In the genomic region with DNA sequence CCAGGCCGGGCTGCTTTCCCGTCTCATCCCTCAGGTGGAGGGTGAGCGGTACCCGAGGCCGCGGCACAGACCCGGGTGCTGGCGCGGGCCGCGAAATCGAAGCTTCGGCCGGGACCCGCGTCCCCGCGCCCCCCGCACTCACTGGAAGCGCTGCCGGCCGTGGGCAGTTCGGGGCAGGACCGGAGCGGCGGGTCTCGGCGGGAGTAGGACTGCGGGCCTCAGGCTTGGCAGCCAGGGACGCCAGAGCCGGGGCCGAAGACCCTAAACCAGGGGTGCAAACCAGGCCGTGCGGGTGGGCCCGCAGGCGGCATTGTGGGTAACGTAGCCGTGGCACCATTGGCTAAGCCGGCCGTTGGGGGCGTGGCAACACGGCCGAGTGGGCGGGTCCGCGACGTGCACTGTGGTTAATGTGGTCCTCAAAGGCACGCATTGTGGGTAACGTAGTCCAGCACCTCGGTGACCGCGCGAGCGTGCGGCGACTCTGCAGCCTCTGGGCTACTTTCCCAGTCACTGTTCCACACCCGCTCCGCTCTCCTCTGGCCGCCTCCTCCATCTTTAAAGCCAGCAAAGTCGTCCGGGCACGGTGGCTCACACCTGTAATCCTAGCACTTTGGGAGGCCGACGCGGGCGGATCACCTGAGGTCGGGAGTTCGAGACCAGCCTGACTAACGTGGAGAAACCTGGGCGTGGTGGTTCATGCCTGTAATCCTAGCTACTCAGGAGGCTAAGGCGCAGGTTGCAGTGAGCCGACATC, we compare ENCODE assay signal across 8 cellular contexts.
DNase-seq lines count a peak whose midpoint lies in the region; ATAC-seq lines count a peak whose summit lies in the region.

TSS of gene ZNF500 (minus strand) at position 288 of the 754 bp plus-strand sequence. CDS start 1,184 bp downstream, outside the sequence.

- DNase-seq in NCI-H2171 (lab: John Stamatoyannopoulos, UW) = peak; percentile 90
- peak; percentile 97 for DNase-seq in UCSD-AML1 (lab: John Stamatoyannopoulos, UW; ENCODE audit: unreplicated experiment)
- peak; percentile 88 for DNase-seq in brain pericyte (ENCODE audit: low read depth, low spot score)
- DNase-seq in skeletal muscle cell (ENCODE audit: low read depth) = peak; percentile 84

- ATAC-seq in GM18868 (IDR thresholded peaks at IDR 0.05; ENCODE audit: unreplicated experiment) (peak; percentile 86), HG03103 (IDR thresholded peaks at IDR 0.05; ENCODE audit: low read depth, unreplicated experiment) (peak; percentile 77)

- H3K27me3 ChIP-seq in ACC112 (ENCODE audit: insufficient read depth, low read length) = no peaks in the 10 kb centered on the region

- peaks cover 14% of the 10 kb centered on the region for H3K4me1 ChIP-seq in ACC112 (ENCODE audit: control insufficient read depth, insufficient read depth, low read length, unreplicated experiment)

- peak within 1 kb of the TSS; percentile 75 for H2AFZ ChIP-seq in ACC112 (ENCODE audit: low read length, unreplicated experiment)

- H3K36me3 ChIP-seq in ACC112 (ENCODE audit: insufficient read depth, low read length) = peaks cover 3% of the 10 kb centered on the region; the same call in 1 of the 2 replicates

- H3K4me3 ChIP-seq in ACC112 (ENCODE audit: low read depth, low read length) = peak within 1 kb of the TSS; percentile 83
- peak within 1 kb of the TSS; percentile 80 for H3K4me3 ChIP-seq in iPS-11a (ENCODE audit: low read depth, low read length)
- H3K4me3 ChIP-seq in skeletal muscle cell (ENCODE audit: low read depth, low read length) = peak within 1 kb of the TSS; percentile 78

- peaks cover 24% of the 10 kb centered on the region for H3K79me2 ChIP-seq in ACC112 (ENCODE audit: control insufficient read depth, insufficient read depth, low read length, unreplicated experiment)

- H3K27ac ChIP-seq in ACC112 (ENCODE audit: low read depth, low read length) = peak within 1 kb of the TSS; percentile 83

Comparison
In these comparisons a context has a peak if more than half of its experiments do, and no peak if none do; other contexts are left out.
1. Peak in every context shown above with its lines: DNase-seq, ATAC-seq, H3K4me3 ChIP-seq and H3K27ac ChIP-seq.